Comparison of ENCODE assay signal across 11 cellular contexts in genomic region chr4:72767903-72768817, GRCh38.
DNase-seq lines count a peak whose midpoint lies in the region; ATAC-seq, FAIRE-seq and TF ChIP-seq lines count a peak whose summit lies in the region.
"Had no signal": no experiment of that assay in that cellular context is flagged by ENCODE, and none has a peak within 500 bp of the region (broad histone marks: within the 10 kb centered on the region; RNA-seq: fewer than 3 reads in every experiment).

No MANE protein-coding gene starts in this region.

- TF ChIP-seq RAD21 in HepG2 (CRISPR knock-in tag; IDR thresholded peaks at IDR 0.05) = no peak

- POLR2A ChIA-PET in RWPE1 (lab: Yijun Ruan, JAX; ENCODE audit: low non-redundant PET) (no interaction called here), HepG2 (lab: Yijun Ruan, JAX) (no interaction called here)

- peak; percentile 74 for FAIRE-seq in G401.6 (lab: Jason Lieb, UNC)
- no peak for FAIRE-seq in HepG2 (lab: Jason Lieb, UNC)
- FAIRE-seq: colon had no signal

- H4K20me1 ChIP-seq in smooth muscle cell (ENCODE audit: low read depth) (no peaks in the 10 kb centered on the region), HepG2 (ENCODE audit: insufficient read depth, low read length) (no peaks in the 10 kb centered on the region)

- no peak for ATAC-seq in GM21825 (IDR thresholded peaks at IDR 0.05; ENCODE audit: unreplicated experiment)
- no peak for ATAC-seq in HepG2

- H3K4me2 ChIP-seq in smooth muscle cell = peak overlapping the region; percentile 10
- no peak overlapping the region for H3K4me2 ChIP-seq in HepG2 (ENCODE audit: low read depth, low read length)

- H3K79me2 ChIP-seq in smooth muscle cell (ENCODE audit: low read depth) (no peaks in the 10 kb centered on the region), HepG2 (ENCODE audit: insufficient read depth, low read length) (no peaks in the 10 kb centered on the region)

- H3K9ac ChIP-seq in smooth muscle cell (ENCODE audit: low read depth) (no peak overlapping the region), HepG2 (ENCODE audit: insufficient read depth, low read depth, low read length) (no peak overlapping the region)

- H3K27ac ChIP-seq in RWPE1 (no peak overlapping the region), smooth muscle cell (ENCODE audit: low read depth) (peak overlapping the region; percentile 19), esophagus muscularis mucosa (replicated peaks in 1 of 4) (peak overlapping the region in 2 of 4 donors; percentile 5 to 38), HepG2 (ENCODE audit: extremely low read length, insufficient read depth, low read length) (no peak overlapping the region)

- intact Hi-C loops in esophagus muscularis mucosa (cut with DNase I) = no loop called here
- intact Hi-C loops in HepG2 (cut with micrococcal nuclease; ENCODE audit: unreplicated experiment) = no loop called here
- intact Hi-C loops in posterior vena cava (cut with DNase I) = no loop called here

- H3K4me1 ChIP-seq in smooth muscle cell (ENCODE audit: low read depth) (no peaks in the 10 kb centered on the region), esophagus muscularis mucosa (peaks cover 0 to 10% (median 3%) of the 10 kb centered on the region in 4 donors), HepG2 (ENCODE audit: insufficient read depth, low read length) (no peaks in the 10 kb centered on the region)

- H3K9me3 ChIP-seq in smooth muscle cell (replicated peaks; ENCODE audit: low read depth) = no peaks in the 10 kb centered on the region
- no peaks in the 10 kb centered on the region for H3K9me3 ChIP-seq in esophagus muscularis mucosa
- no peaks in the 10 kb centered on the region for H3K9me3 ChIP-seq in HepG2 (ENCODE audit: low read length)

- in situ Hi-C loops in HepG2 (cut with HindIII; ENCODE audit: extremely low pct_ligation_motif_present, low pct_unique_long_range_greater_than_20kb) = no loop called here

- DNase-seq in RWPE1 (ENCODE audit: low spot score) (peak; percentile 16), fibroblast of mammary gland (ENCODE audit: low read depth) (peak; percentile 83), smooth muscle cell (lab: John Stamatoyannopoulos, UW; ENCODE audit: unreplicated experiment) (no peak), esophagus muscularis mucosa (ENCODE audit: extremely low spot score) (no peak), HepG2 (ENCODE audit: low spot score) (no peak), posterior vena cava (ENCODE audit: low spot score) (no peak)
- DNase-seq: NCI-H2029; stimulated activated CD4-positive, alpha-beta T cell treated with anti-CD3 and anti-CD28 coated beads, Interleukin-4, amount 100 ng/mL, for 24 hours had no signal

- no TSS peak for BruUV-seq in HepG2 (replicated peaks; lab: Mats Ljungman, UMichigan)

- no peak overlapping the region for H2AFZ ChIP-seq in smooth muscle cell (ENCODE audit: low read depth)
- H2AFZ ChIP-seq in HepG2 (ENCODE audit: low read length) = no peak overlapping the region

- H3K4me3 ChIP-seq in fibroblast of mammary gland (ENCODE audit: control insufficient read depth, low read depth, low read length) (no peak overlapping the region), smooth muscle cell (no peak overlapping the region), esophagus muscularis mucosa (no peak overlapping the region), HepG2 (replicated peaks in 1 of 3; ENCODE audit: insufficient read depth in 1 of 3, low read depth in 2 of 3, low read length in 3 of 3) (no peak overlapping the region)

- TF ChIP-seq EP300 in esophagus muscularis mucosa (IDR thresholded peaks at IDR 0.05) (no peak), HepG2 (IDR thresholded peaks at IDR 0.05; ENCODE audit: low read depth in 2 of 2, low read length in 2 of 2) (no peak), HepG2 (CRISPR knock-in tag; IDR thresholded peaks at IDR 0.05; ENCODE audit: borderline replicate concordance) (no peak)

- WGBS in smooth muscle cell (ENCODE audit: low lambda C conversion rate) = 64% methylated on average over 5 of the region's 5 CpGs
- WGBS in esophagus muscularis mucosa = 53% methylated on average over 5 of the region's 5 CpGs
- WGBS in HepG2 (ENCODE audit: low lambda C conversion rate) = 22% methylated on average over 5 of the region's 5 CpGs

- CTCF ChIA-PET in RWPE1 (lab: Yijun Ruan, JAX) = interaction anchor here (0.6 kb wide), 1 partner anchor 855 kb away, joined by 6 read pairs; no protein-coding TSS in a partner anchor
- CTCF ChIA-PET in HepG2 (lab: Yijun Ruan, JAX; ENCODE audit: low intra/inter-chr PET ratio, low total read pairs) = no interaction called here

- TF ChIP-seq CTCF in RWPE1 (conservative IDR thresholded peaks at IDR 0.05; ENCODE audit: low read depth) (no peak), fibroblast of mammary gland (conservative IDR thresholded peaks at IDR 0.05; ENCODE audit: control insufficient read depth, insufficient read depth, low read depth, low read length) (no peak), smooth muscle cell (IDR thresholded peaks at IDR 0.05; ENCODE audit: borderline replicate concordance, insufficient read depth, poor library complexity, severe bottlenecking) (no peak), esophagus muscularis mucosa (IDR thresholded peaks at IDR 0.05) (no peak), HepG2 (CRISPR knock-in tag; IDR thresholded peaks at IDR 0.05) (no peak)

- TF ChIP-seq POLR2A in esophagus muscularis mucosa (IDR thresholded peaks at IDR 0.05; ENCODE audit: low read depth) = no peak
- TF ChIP-seq POLR2A in HepG2 (IDR thresholded peaks at IDR 0.05; ENCODE audit: insufficient read depth in 1 of 2, low read depth in 2 of 2, low read length in 2 of 2) = no peak

- H3K27me3 ChIP-seq in smooth muscle cell (ENCODE audit: low read depth) (no peaks in the 10 kb centered on the region), esophagus muscularis mucosa (no peaks in the 10 kb centered on the region), HepG2 (ENCODE audit: control insufficient read depth in 1 of 2, insufficient read depth in 2 of 2, low read length in 2 of 2) (no peaks in the 10 kb centered on the region)

- no peaks in the 10 kb centered on the region for H3F3A ChIP-seq in smooth muscle cell (ENCODE audit: low read depth)

- H3K36me3 ChIP-seq in smooth muscle cell (ENCODE audit: low read depth) = no peaks in the 10 kb centered on the region
- H3K36me3 ChIP-seq in esophagus muscularis mucosa = no peaks in the 10 kb centered on the region
- H3K36me3 ChIP-seq in HepG2 (replicated peaks in 1 of 2; ENCODE audit: control insufficient read depth in 1 of 2, insufficient read depth in 2 of 2, low read length in 2 of 2) = no peaks in the 10 kb centered on the region

TF ChIP-seq in HepG2, 621 proteins besides CTCF, POLR2A, EP300 and RAD21:
- TF ChIP-seq ZFYVE20 (CRISPR knock-in tag; IDR thresholded peaks at IDR 0.05; ENCODE audit: borderline replicate concordance, low read depth) (no peak), MED8 (CRISPR knock-in tag; IDR thresholded peaks at IDR 0.05; ENCODE audit: insufficient replicate concordance) (no peak), SP2 (CRISPR knock-in tag; IDR thresholded peaks at IDR 0.05) (no peak), CHD2 (IDR thresholded peaks at IDR 0.05; ENCODE audit: low read depth, low read length) (no peak), ZNF784 (CRISPR knock-in tag; IDR thresholded peaks at IDR 0.05; ENCODE audit: borderline replicate concordance) (no peak), ZNF12 (CRISPR knock-in tag; IDR thresholded peaks at IDR 0.05) (no peak), ISX (CRISPR knock-in tag; conservative IDR thresholded peaks at IDR 0.05) (no peak), CAMTA2 (CRISPR knock-in tag; IDR thresholded peaks at IDR 0.05; ENCODE audit: borderline replicate concordance) (no peak), ATF1 (CRISPR knock-in tag; IDR thresholded peaks at IDR 0.05) (no peak), ZNF577 (CRISPR knock-in tag; IDR thresholded peaks at IDR 0.05; ENCODE audit: borderline replicate concordance, low read depth) (no peak), PCBP1 (IDR thresholded peaks at IDR 0.05; ENCODE audit: borderline replicate concordance, low read depth, low read length) (no peak), ZNF326 (CRISPR knock-in tag; IDR thresholded peaks at IDR 0.05; ENCODE audit: borderline replicate concordance) (no peak), ZMYM2 (CRISPR knock-in tag; IDR thresholded peaks at IDR 0.05) (no peak), JUNB (CRISPR knock-in tag; IDR thresholded peaks at IDR 0.05; ENCODE audit: borderline replicate concordance) (no peak)
TF ChIP-seq in HepG2: peak in this region for 0.

Comparison
In these comparisons a context has a peak if more than half of its experiments do, and no peak if none do; other contexts are left out.
1. DNase-seq: peak in RWPE1 (single experiment) and fibroblast of mammary gland (single experiment); none in smooth muscle cell (single experiment), esophagus muscularis mucosa (single experiment), HepG2 (single experiment) and posterior vena cava (single experiment).